Comparison of ENCODE assay signal across 14 cellular contexts in the genomic region with DNA sequence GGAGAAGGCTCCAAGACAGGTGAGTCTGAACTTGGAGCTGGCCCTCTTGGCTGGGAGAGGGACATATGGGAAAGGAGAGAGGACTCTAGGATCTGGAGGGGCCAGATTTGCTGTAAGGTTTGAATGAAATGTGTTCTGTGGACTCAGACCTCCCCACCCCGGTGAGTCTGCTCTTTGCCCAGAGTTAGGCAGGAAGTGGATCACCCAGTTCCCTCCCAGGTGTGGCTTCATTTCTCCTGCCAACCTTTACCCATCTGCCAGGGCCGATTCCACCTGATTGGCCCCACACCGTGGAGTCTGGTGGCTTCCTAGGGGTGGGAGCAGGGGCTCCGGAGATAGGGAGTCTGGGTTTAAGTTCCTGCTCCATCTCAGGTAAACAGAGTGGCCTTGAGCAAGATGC. TPM values are rescaled to one million over a fixed set of nuclear protein-coding genes. Genes with fewer than 3 reads are reported as not detected.
DNase-seq lines count a peak whose midpoint lies in the region; ATAC-seq and TF ChIP-seq lines count a peak whose summit lies in the region.
"Had no signal": no experiment of that assay in that cellular context is flagged by ENCODE, and none has a peak within 500 bp of the region (broad histone marks: within the 10 kb centered on the region; RNA-seq: fewer than 3 reads in every experiment).

No MANE protein-coding gene starts in this region.

- peaks cover 0 to 21% (median 0%) of the 10 kb centered on the region in 3 donors for H3K36me3 ChIP-seq in Peyer's patch
- no peaks in the 10 kb centered on the region for H3K36me3 ChIP-seq in mucosa of descending colon (ENCODE audit: low read depth)

- intact Hi-C loops in mucosa of descending colon (cut with DNase I, micrococcal nuclease): loop anchor here in 1 of 2 donors (10.0 kb wide), 1 partner anchor 145 kb away; no protein-coding TSS in a partner anchor

- ATAC-seq in T-helper 17 cell (no peak), mucosa of descending colon (peak; percentile 82), GM21723 (IDR thresholded peaks at IDR 0.05; ENCODE audit: unreplicated experiment) (no peak)

- peaks cover 41% of the 10 kb centered on the region for H3K27me3 Mint-ChIP-seq in T-helper 17 cell

- H3K4me1 Mint-ChIP-seq in T-helper 17 cell: peaks cover 5% of the 10 kb centered on the region

- DNase-seq in Peyer's patch (peak in 2 of 3 donors; percentile 67 to 77), T-helper 17 cell (no peak), mucosa of descending colon (peak in 2 of 3 donors; percentile 49 to 52), NCI-H2107 treated with DMSO at 0.1 percent for 48 hours (lab: John Stamatoyannopoulos, UW; ENCODE audit: unreplicated experiment) (no peak), OCI-M2 (lab: John Stamatoyannopoulos, UW; ENCODE audit: unreplicated experiment) (no peak)
- DNase-seq: ACHN; BE2C; C1 segment of cervical spinal cord; Caco-2; CD4-positive, alpha-beta T cell; GM23248; HCEC 1CT; IMR-90 had no signal

- peak overlapping the region; percentile 25 for H3K4me3 Mint-ChIP-seq in T-helper 17 cell
- H3K4me3 Mint-ChIP-seq: CD4-positive, alpha-beta T cell had no signal

- H3K4me1 ChIP-seq in Peyer's patch: no peaks in the 10 kb centered on the region
- H3K4me1 ChIP-seq in mucosa of descending colon (ENCODE audit: low read depth): no peaks in the 10 kb centered on the region
- H3K4me1 ChIP-seq: BE2C, Caco-2 had no signal

- H3K4me3 ChIP-seq in Peyer's patch (no peak overlapping the region), mucosa of descending colon (no peak overlapping the region)
- H3K4me3 ChIP-seq: GM23248 had no signal

- no peak for TF ChIP-seq POLR2A in Peyer's patch (IDR thresholded peaks at IDR 0.05)

- H3K27me3 ChIP-seq in Peyer's patch: no peaks in the 10 kb centered on the region
- H3K27me3 ChIP-seq: BE2C had no signal

- H3K36me3 Mint-ChIP-seq in T-helper 17 cell (ENCODE audit: low read depth): peaks cover 7% of the 10 kb centered on the region

- peak overlapping the region in 2 of 4 donors; percentile 32 to 57 for H3K27ac ChIP-seq in Peyer's patch
- H3K27ac ChIP-seq: GM23248 had no signal

- H3K27ac Mint-ChIP-seq in T-helper 17 cell: no peak overlapping the region
- H3K27ac Mint-ChIP-seq: CD4-positive, alpha-beta T cell had no signal

- H3K9me3 ChIP-seq in Peyer's patch (no peaks in the 10 kb centered on the region), T-helper 17 cell (ENCODE audit: control insufficient read depth, low read length, poor library complexity, severe bottlenecking) (no peaks in the 10 kb centered on the region), mucosa of descending colon (no peaks in the 10 kb centered on the region)
- H3K9me3 ChIP-seq: BE2C, Caco-2 had no signal

- no peak for TF ChIP-seq CTCF in Peyer's patch (IDR thresholded peaks at IDR 0.05)
- TF ChIP-seq CTCF in mucosa of descending colon (IDR thresholded peaks at IDR 0.05): no peak

RNA-seq across cellular contexts. Expression of a gene that starts 25.5 kb away (rescaled TPM):
- total RNA-seq in Peyer's patch (10 to 100 TPM; 22.8 to 48.7 (median 30.8) TPM), T-helper 17 cell (not detected), mucosa of descending colon (10 to 100 TPM; 26.2 to 39.2 (median 29.9) TPM)
- total RNA-seq: CD4-positive, alpha-beta T cell had no signal

RNA-seq across cellular contexts. Expression of a gene that starts 43.5 kb away (rescaled TPM):
- total RNA-seq in Peyer's patch (1 to 10 TPM in 2 of 4 donors, under 1 TPM in 1, not detected in 1; 0.13 to 3.3 (median 2.2) TPM), T-helper 17 cell (not detected), mucosa of descending colon (1 to 10 TPM in 2 of 3 donors, under 1 TPM in 1; 0.98 to 9.0 (median 1.8) TPM)
- total RNA-seq: CD4-positive, alpha-beta T cell had no signal

Comparison
In these comparisons a context has a peak if more than half of its experiments do, and no peak if none do; other contexts are left out.
1. DNase-seq: peak in Peyer's patch (2 of 3) and mucosa of descending colon (2 of 3); none in T-helper 17 cell (0 of 3), NCI-H2107 treated with DMSO at 0.1 percent for 48 hours (single experiment) and OCI-M2 (single experiment).
2. RNA of a gene that starts 25.5 kb away (total RNA-seq): 22.8 to 48.7 TPM in Peyer's patch and 26.2 to 39.2 TPM in mucosa of descending colon; not detected in T-helper 17 cell; every median in the first group is over 10 times any median in the second.